8 cellular contexts compared by ENCODE assay signal in the genomic region with DNA sequence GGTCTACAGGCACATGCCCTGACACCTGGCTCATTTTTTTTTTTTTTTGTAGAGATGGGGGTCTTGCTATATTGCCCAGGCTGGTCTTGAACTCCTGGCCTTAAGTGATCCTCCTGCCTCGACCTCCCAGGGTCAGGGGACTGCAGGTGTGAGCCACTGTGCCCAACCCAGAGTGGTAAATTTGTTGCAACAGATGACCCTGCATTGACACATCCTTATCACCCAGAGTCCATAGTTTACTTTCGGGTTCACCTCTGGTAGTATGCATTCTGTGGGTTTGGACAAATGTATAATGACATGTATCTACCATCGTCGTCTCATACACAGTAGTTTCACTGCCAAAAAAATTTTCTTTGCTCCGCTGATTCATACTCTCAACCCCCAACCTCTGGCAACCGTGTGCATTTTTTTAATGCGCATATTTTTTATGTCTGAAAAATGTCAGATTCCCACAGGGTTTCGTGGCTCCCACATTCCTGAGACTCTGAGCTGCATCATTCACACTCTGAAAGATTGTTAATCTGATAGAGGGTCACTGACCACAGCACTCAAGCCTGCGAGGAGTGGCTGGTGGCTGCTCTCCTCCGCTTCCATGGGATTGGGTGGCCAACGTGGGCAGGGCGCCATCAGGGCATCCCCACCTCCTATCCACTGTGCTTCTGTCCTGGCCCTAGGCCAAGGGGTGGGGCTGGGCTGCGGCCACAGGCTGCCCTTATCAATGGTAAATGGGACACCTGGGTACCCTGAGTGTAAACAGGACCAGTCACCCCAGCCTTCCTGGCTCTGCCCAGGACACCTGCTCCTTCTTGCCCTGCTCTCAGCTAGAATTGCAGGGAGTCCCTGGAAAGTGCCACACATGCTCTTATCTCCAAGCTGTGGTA. TPM values are rescaled to one million over a fixed set of nuclear protein-coding genes. Genes with fewer than 3 reads are reported as not detected.
DNase-seq lines count a peak whose midpoint lies in the region; ATAC-seq, FAIRE-seq and TF ChIP-seq lines count a peak whose summit lies in the region.

No MANE protein-coding gene starts in this region.

- no peaks in the 10 kb centered on the region for H3K9me3 Mint-ChIP-seq in activated T-cell treated with anti-CD3 and anti-CD28 coated beads, Interleukin-2, amount 50 U/mL, for 24 hours

- H3K36me3 Mint-ChIP-seq in activated T-cell treated with anti-CD3 and anti-CD28 coated beads, Interleukin-2, amount 50 U/mL, for 24 hours (ENCODE audit: low read depth) = no peaks in the 10 kb centered on the region

- in situ Hi-C loops in HAP-1 (cut with MboI; ENCODE audit: low sequenced_read_pairs) = no loop called here

- H3K36me3 ChIP-seq in HAP-1 (replicated peaks) = 0 out of 2 replicates have a peak, but pooled peaks cover 3% of the 10 kb centered on the region
- H3K36me3 ChIP-seq in RWPE2 (ENCODE audit: low read depth) = peaks cover 18% of the 10 kb centered on the region
- H3K36me3 ChIP-seq in small intestine (ENCODE audit: control insufficient read depth in 2 of 2, insufficient read depth in 2 of 2, low read length in 2 of 2) = no peaks in the 10 kb centered on the region

- H3K27ac ChIP-seq in RWPE2 (ENCODE audit: poor library complexity, severe bottlenecking) = peak overlapping the region; percentile 67
- H3K27ac ChIP-seq in foreskin keratinocyte = peak overlapping the region; percentile 71
- H3K27ac ChIP-seq in small intestine (ENCODE audit: low read depth in 1 of 2, low read length in 1 of 2) = peak overlapping the region; percentile 85 to 86

- no peak overlapping the region for H3K4me3 Mint-ChIP-seq in activated T-cell treated with anti-CD3 and anti-CD28 coated beads, Interleukin-2, amount 50 U/mL, for 24 hours

- ATAC-seq in RWPE2 (ENCODE audit: low read depth) (peak; percentile 80), foreskin keratinocyte (peak; percentile 76), HG02571 (IDR thresholded peaks at IDR 0.05; ENCODE audit: unreplicated experiment) (no peak)

- H3K4me1 ChIP-seq in HAP-1 (peaks cover 14% of the 10 kb centered on the region), RWPE2 (ENCODE audit: insufficient read depth, poor library complexity, severe bottlenecking) (peaks cover 55% of the 10 kb centered on the region), foreskin keratinocyte (peaks cover 33% of the 10 kb centered on the region), small intestine (ENCODE audit: control insufficient read depth in 2 of 2, insufficient read depth in 1 of 2, low read depth in 1 of 2, low read length in 1 of 2) (peaks cover 7 to 13% of the 10 kb centered on the region in 2 donors)

- H3K9me3 ChIP-seq in HAP-1 (no peaks in the 10 kb centered on the region), RWPE2 (ENCODE audit: severe bottlenecking) (no peaks in the 10 kb centered on the region), small intestine (ENCODE audit: control insufficient read depth, low read depth) (no peaks in the 10 kb centered on the region)

- H3K4me3 ChIP-seq in HAP-1 (no peak overlapping the region), RWPE2 (ENCODE audit: severe bottlenecking) (no peak overlapping the region), small intestine (ENCODE audit: low read depth in 1 of 2, low read length in 2 of 2) (no peak overlapping the region)

- DNase-seq in HAP-1 (ENCODE audit: low spot score in 2 of 2) = peak; percentile 28 to 59
- peak; percentile 91 for DNase-seq in RWPE2 (ENCODE audit: low spot score)
- DNase-seq in foreskin keratinocyte = peak; percentile 84 to 88
- DNase-seq in small intestine = peak; percentile 97
- no peak for DNase-seq in activated T-cell treated with anti-CD3 and anti-CD28 coated beads, Interleukin-2, amount 50 U/mL, for 24 hours
- no peak for DNase-seq in activated CD4-positive, alpha-beta T cell treated with anti-CD3 and anti-CD28 coated beads for 1 hour
- DNase-seq in NOMO-1 treated with DMSO at 0.1 percent for 48 hours (lab: John Stamatoyannopoulos, UW; ENCODE audit: unreplicated experiment) = no peak

- H3K4me1 Mint-ChIP-seq in activated T-cell treated with anti-CD3 and anti-CD28 coated beads, Interleukin-2, amount 50 U/mL, for 24 hours (ENCODE audit: low read depth) = no peaks in the 10 kb centered on the region

- 11 to 29% (median 15%) methylated on average over 13 of the region's 13 CpGs for WGBS in small intestine, 3 donors

- H3K27me3 Mint-ChIP-seq in activated T-cell treated with anti-CD3 and anti-CD28 coated beads, Interleukin-2, amount 50 U/mL, for 24 hours = no peaks in the 10 kb centered on the region

- no peak for FAIRE-seq in small intestine (lab: Jason Lieb, UNC)

- no peak overlapping the region for H3K27ac Mint-ChIP-seq in activated T-cell treated with anti-CD3 and anti-CD28 coated beads, Interleukin-2, amount 50 U/mL, for 24 hours

- no peaks in the 10 kb centered on the region for H3K27me3 ChIP-seq in HAP-1 (ENCODE audit: low read depth)
- H3K27me3 ChIP-seq in RWPE2 (ENCODE audit: insufficient read depth, poor library complexity, severe bottlenecking) = no peaks in the 10 kb centered on the region
- H3K27me3 ChIP-seq in foreskin keratinocyte = no peaks in the 10 kb centered on the region
- H3K27me3 ChIP-seq in small intestine (ENCODE audit: control insufficient read depth in 2 of 2, insufficient read depth in 2 of 2, low read length in 2 of 2) = no peaks in the 10 kb centered on the region

- TF ChIP-seq CTCF in RWPE2 (IDR thresholded peaks at IDR 0.05; ENCODE audit: poor library complexity, severe bottlenecking) (no peak), foreskin keratinocyte (conservative IDR thresholded peaks at IDR 0.05) (no peak)

RNA-seq across cellular contexts. Expression of a gene that starts 9.6 kb away (rescaled TPM):
- total RNA-seq in foreskin keratinocyte = 53.4 and 56.2 TPM in 2 replicates
- 15.3 and 16.8 TPM in 2 replicates for polyA plus RNA-seq in foreskin keratinocyte
- 10 to 100 TPM in 2 of 3 donors, 1 to 10 TPM in 1; 7.4 to 26.2 (median 15.7) TPM for polyA plus RNA-seq in small intestine

Comparison
In these comparisons a context has a peak if more than half of its experiments do, and no peak if none do; other contexts are left out.
1. DNase-seq: peak in HAP-1 (2 of 2), RWPE2 (single experiment), foreskin keratinocyte (2 of 2) and small intestine (single experiment); none in activated T-cell treated with anti-CD3 and anti-CD28 coated beads, Interleukin-2, amount 50 U/mL, for 24 hours (single experiment), activated CD4-positive, alpha-beta T cell treated with anti-CD3 and anti-CD28 coated beads for 1 hour (single experiment) and NOMO-1 treated with DMSO at 0.1 percent for 48 hours (single experiment).
2. Peak in every context shown above with its lines, with median percentiles within 50 percentile points of each other: H3K27ac ChIP-seq.